In genomic region chr21:32861871-32862270, GRCh38 we compare ENCODE assay signal across 12 cellular contexts.
"Had no signal": no experiment of that assay in that cellular context is flagged by ENCODE, and none has a peak within 500 bp of the region (broad histone marks: within the 10 kb centered on the region; RNA-seq: fewer than 3 reads in every experiment).

No MANE protein-coding gene starts in this region.

- ATAC-seq: activated CD8-positive, alpha-beta T cell treated with anti-CD3 and anti-CD28 coated beads, Interleukin-2, amount 10 ng/mL, durations not matched to agents 7 days and 5 days; activated naive CD8-positive, alpha-beta T cell treated with anti-CD3 and anti-CD28 coated beads, Interleukin-2, amount 50 U/mL, for 24 hours; gastrocnemius medialis; naive thymus-derived CD4-positive, alpha-beta T cell had no signal

- H3K27ac ChIP-seq: coronary artery, gastrocnemius medialis had no signal

- H3K9me3 ChIP-seq: gastrocnemius medialis had no signal

- DNase-seq: activated CD4-positive, alpha-beta T cell treated with anti-CD3 and anti-CD28 coated beads for 48 hours; activated CD8-positive, alpha-beta memory T cell treated with anti-CD3 and anti-CD28 coated beads, Interleukin-2, amount 50 U/mL, for 48 hours; activated CD8-positive, alpha-beta T cell treated with anti-CD3 and anti-CD28 coated beads, Interleukin-2, amount 10 ng/mL, durations not matched to agents 7 days and 5 days; activated naive CD4-positive, alpha-beta T cell treated with Interleukin-2 at 50 U/mL for 16 hours; activated naive CD8-positive, alpha-beta T cell treated with anti-CD3 and anti-CD28 coated beads, Interleukin-2, amount 50 U/mL, for 24 hours; caudate nucleus; effector CD8-positive, alpha-beta T cell; gastrocnemius medialis; kidney glomerular epithelial cell; naive thymus-derived CD4-positive, alpha-beta T cell; small intestine had no signal

- H3K4me3 ChIP-seq: coronary artery, gastrocnemius medialis had no signal

- H3K4me1 ChIP-seq: gastrocnemius medialis had no signal

- H3K36me3 ChIP-seq: gastrocnemius medialis had no signal
